ENCODE assay signal across 1 cellular context in genomic region chr2:46296840-46297545, GRCh38.
A peak's percentile ranks its signal among the peaks of the same experiment; 100 is the strongest.
TF ChIP-seq lines count a peak whose summit lies in the region.

Gene EPAS1, plus strand, starts transcription at chr2:46297407. Its CDS starts 505 bp downstream, at chr2:46297912.

TF ChIP-seq in K562, 482 proteins besides CTCF, POLR2A, EP300 and RAD21 (continued from another document and continues in another):
- no peak for TF ChIP-seq CHD7 (IDR thresholded peaks at IDR 0.05; ENCODE audit: low read depth, low read length)
- peak; percentile 31; the same call in 1 of the 2 replicates for TF ChIP-seq ZNF584 (CRISPR knock-in tag; IDR thresholded peaks at IDR 0.05; ENCODE audit: low read depth)
- no peak for TF ChIP-seq ARNT (IDR thresholded peaks at IDR 0.05)
- no peak; the same call in 1 of the 2 replicates for TF ChIP-seq ATF2 (CRISPR knock-in tag; IDR thresholded peaks at IDR 0.05)
- no peak for TF ChIP-seq TCF3 (CRISPR knock-in tag; IDR thresholded peaks at IDR 0.05)
- peak; percentile 62 for TF ChIP-seq ESRRA (IDR thresholded peaks at IDR 0.05; ENCODE audit: borderline replicate concordance, low read depth)
- TF ChIP-seq CCNT2 (IDR thresholded peaks at IDR 0.05; ENCODE audit: borderline replicate concordance, extremely low read depth, insufficient read length, low read depth, low read length), result peak; percentile 79
- no peak for TF ChIP-seq MTF1 (CRISPR knock-in tag; IDR thresholded peaks at IDR 0.05; ENCODE audit: borderline replicate concordance)
- 0 out of 2 replicates have a peak, but pooled peaks have one; percentile 27 for TF ChIP-seq GATAD2A (IDR thresholded peaks at IDR 0.05)
- TF ChIP-seq CEBPG (CRISPR knock-in tag; IDR thresholded peaks at IDR 0.05), result no peak; the same call in 1 of the 2 replicates
- peak in 1 of 2 experiments; percentile 25; a peak in 1 of 4 replicates for TF ChIP-seq CEBPG (tag; conservative IDR thresholded peaks at IDR 0.05 in 1 of 2, IDR thresholded peaks at IDR 0.05 in 1 of 2)
- TF ChIP-seq CHD2 (IDR thresholded peaks at IDR 0.05; ENCODE audit: low read depth, low read length), result no peak
- no peak for TF ChIP-seq ZNF232 (CRISPR knock-in tag; IDR thresholded peaks at IDR 0.05)
- TF ChIP-seq MCM5 (IDR thresholded peaks at IDR 0.05; ENCODE audit: low read depth), result no peak
- no peak for TF ChIP-seq ZNF12 (CRISPR knock-in tag; IDR thresholded peaks at IDR 0.05)
- no peak for TF ChIP-seq ZNF143 (CRISPR knock-in tag; IDR thresholded peaks at IDR 0.05)
- peak in 1 of 2 experiments; percentile 29; a peak in 1 of 4 replicates for TF ChIP-seq NONO (IDR thresholded peaks at IDR 0.05; ENCODE audit: low read depth in 2 of 2, low read length in 1 of 2)
- no peak for TF ChIP-seq POLR2AphosphoS2 (IDR thresholded peaks at IDR 0.05; ENCODE audit: low read length)
- TF ChIP-seq KDM5B (IDR thresholded peaks at IDR 0.05; ENCODE audit: insufficient replicate concordance, low read depth, low read length), result peak; percentile 70
- peak; percentile 82 for TF ChIP-seq POLR2G (IDR thresholded peaks at IDR 0.05; ENCODE audit: low read depth, low read length)
- peak; percentile 74 to 78 for TF ChIP-seq NRF1 (conservative IDR thresholded peaks at IDR 0.05 in 1 of 2, IDR thresholded peaks at IDR 0.05 in 1 of 2)
- peak; percentile 82 for TF ChIP-seq MGA (IDR thresholded peaks at IDR 0.05)
- TF ChIP-seq RFX7 (CRISPR knock-in tag; IDR thresholded peaks at IDR 0.05), result no peak
- TF ChIP-seq MYC (IDR thresholded peaks at IDR 0.05; ENCODE audit: low read depth, low read length), result 0 out of 2 replicates have a peak, but pooled peaks have one; percentile 27
- no peak for TF ChIP-seq MYC (CRISPR knock-in tag; IDR thresholded peaks at IDR 0.05; ENCODE audit: borderline replicate concordance, low read depth)
- TF ChIP-seq U2AF1 (optimal IDR thresholded peaks at IDR 0.05; ENCODE audit: low read depth, low read length), result peak; percentile 64
- TF ChIP-seq YBX1 (IDR thresholded peaks at IDR 0.05), result no peak
- no peak for TF ChIP-seq ZNF511 (CRISPR knock-in tag; IDR thresholded peaks at IDR 0.05)
- TF ChIP-seq GATA2 (CRISPR knock-in tag; IDR thresholded peaks at IDR 0.05), result no peak
- TF ChIP-seq SIX5 (IDR thresholded peaks at IDR 0.05; ENCODE audit: borderline replicate concordance in 1 of 2, insufficient read depth in 1 of 2, low read depth in 1 of 2, low read length in 2 of 2), result no peak
- TF ChIP-seq MYNN (IDR thresholded peaks at IDR 0.05), result 0 out of 2 replicates have a peak, but pooled peaks have one; percentile 8
- TF ChIP-seq MYNN (CRISPR knock-in tag; IDR thresholded peaks at IDR 0.05), result no peak
- peak; percentile 93 for TF ChIP-seq L3MBTL2 (IDR thresholded peaks at IDR 0.05)
- TF ChIP-seq ZNF354B (CRISPR knock-in tag; IDR thresholded peaks at IDR 0.05), result no peak
